ENCODE assay signal across 8 cellular contexts in genomic region chr7:118219157-118219512, GRCh38. TPM values are rescaled to one million over a fixed set of nuclear protein-coding genes. Genes with fewer than 3 reads are reported as not detected.
"Had no signal": no experiment of that assay in that cellular context is flagged by ENCODE, and none has a peak within 500 bp of the region (broad histone marks: within the 10 kb centered on the region; RNA-seq: fewer than 3 reads in every experiment).

No MANE protein-coding gene starts in this region.

- H3K27me3 Mint-ChIP-seq: IgD-negative memory B cell had no signal

- H2AFZ ChIP-seq: GM23248 had no signal

- DNase-seq: GM23248, H9, HCEC 1CT, HFFc6 had no signal

- H3K4me3 ChIP-seq: GM23248 had no signal

- H3K36me3 Mint-ChIP-seq: IgD-negative memory B cell had no signal

- H3K27ac Mint-ChIP-seq: HFFc6, IgD-negative memory B cell had no signal

- H3K4me3 Mint-ChIP-seq: H9, HFFc6, IgD-negative memory B cell had no signal

- H3K27ac ChIP-seq: GM23248, HL-60 had no signal

- H3K9me3 Mint-ChIP-seq: H9, HFFc6, IgD-negative memory B cell had no signal

- H3K4me1 Mint-ChIP-seq: H9 had no signal

RNA-seq across cellular contexts. Expression of gene ANKRD7, which starts 5.4 kb away (rescaled TPM):
- total RNA-seq: GM23248, H1, H9, HepG2 had no signal
- polyA plus RNA-seq: H1, HepG2, IgD-negative memory B cell had no signal
